In the genomic region with DNA sequence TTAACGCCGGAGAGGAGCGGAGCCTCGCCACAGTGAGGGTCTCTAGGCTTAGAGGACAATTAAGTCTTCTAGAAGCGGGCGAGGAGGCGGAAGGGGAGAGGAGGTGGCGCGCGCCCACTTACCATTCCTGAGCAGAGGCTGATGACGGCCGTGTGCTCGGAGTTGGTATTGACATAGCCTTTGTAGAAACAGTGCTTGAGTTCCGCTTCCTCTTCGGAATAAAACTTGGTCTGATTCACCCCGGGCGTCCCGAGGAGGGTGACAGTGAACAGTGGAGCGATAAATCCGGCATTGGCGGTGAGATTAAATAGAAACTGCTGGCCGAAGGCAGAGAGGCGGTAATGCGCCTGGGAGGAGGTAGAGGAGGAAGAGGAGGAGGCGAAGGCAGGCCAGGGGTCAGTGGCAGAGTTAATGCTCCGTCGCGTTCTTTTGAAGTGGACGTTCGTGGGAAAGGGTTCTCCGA, we compare ENCODE assay signal across 9 cellular contexts. TPM values are rescaled to one million over a fixed set of nuclear protein-coding genes. Genes with fewer than 3 reads are reported as not detected.
A peak's percentile ranks its signal among the peaks of the same experiment; 100 is the strongest.
DNase-seq lines count a peak whose midpoint lies in the region; ATAC-seq, FAIRE-seq and TF ChIP-seq lines count a peak whose summit lies in the region.
"Had no signal": no experiment of that assay in that cellular context is flagged by ENCODE, and none has a peak within 500 bp of the region (broad histone marks: within the 10 kb centered on the region; RNA-seq: fewer than 3 reads in every experiment).

No MANE protein-coding gene starts in this region.

- peaks cover 6% of the 10 kb centered on the region for H3K4me1 Mint-ChIP-seq in activated T-cell treated with anti-CD3 and anti-CD28 coated beads, Interleukin-2, amount 50 U/mL, for 72 hours (ENCODE audit: low read depth)
- peaks cover 12% of the 10 kb centered on the region for H3K4me1 Mint-ChIP-seq in activated T-cell treated with anti-CD3 and anti-CD28 coated beads, Interleukin-2, amount 50 U/mL, for 24 hours (ENCODE audit: low read depth)

- peak overlapping the region; percentile 43 for H3K4me3 ChIP-seq in astrocyte of the spinal cord (ENCODE audit: low read depth, low read length)
- peak overlapping the region; percentile 91 to 97 for H3K4me3 ChIP-seq in kidney (ENCODE audit: low read length in 2 of 2)
- peak overlapping the region; percentile 74 for H3K4me3 ChIP-seq in suprapubic skin

- peak overlapping the region; percentile 98 to 99 for H3K27ac ChIP-seq in kidney (ENCODE audit: low read depth in 2 of 2, low read length in 2 of 2)
- H3K27ac ChIP-seq in suprapubic skin, result peak overlapping the region; percentile 93

- in situ Hi-C loops in astrocyte of the spinal cord (cut with HindIII; ENCODE audit: low sequenced_read_pairs), result no loop called here

- no peak for TF ChIP-seq POLR2A in suprapubic skin (IDR thresholded peaks at IDR 0.05)

- H3K36me3 Mint-ChIP-seq in activated T-cell treated with anti-CD3 and anti-CD28 coated beads, Interleukin-2, amount 50 U/mL, for 72 hours (ENCODE audit: insufficient read depth in 2 of 2), result peaks cover 0 to 3% of the 10 kb centered on the region in 2 donors
- H3K36me3 Mint-ChIP-seq in activated T-cell treated with anti-CD3 and anti-CD28 coated beads, Interleukin-2, amount 50 U/mL, for 24 hours (ENCODE audit: low read depth), result no peaks in the 10 kb centered on the region

- peaks cover 7 to 16% of the 10 kb centered on the region in 2 donors for H3K4me1 ChIP-seq in kidney (ENCODE audit: control insufficient read depth in 1 of 2, insufficient read depth in 1 of 2, low read depth in 1 of 2, low read length in 2 of 2)
- peaks cover 33% of the 10 kb centered on the region for H3K4me1 ChIP-seq in suprapubic skin

- under 1% methylated on average over 30 of the region's 31 CpGs for WGBS in suprapubic skin

- DNase-seq in activated T-cell treated with anti-CD3 and anti-CD28 coated beads, Interleukin-2, amount 50 U/mL, for 72 hours, result no peak
- DNase-seq in activated T-cell treated with anti-CD3 and anti-CD28 coated beads, Interleukin-2, amount 50 U/mL, for 24 hours, result no peak
- DNase-seq in astrocyte of the spinal cord (ENCODE audit: low read depth, low spot score) (no peak), kidney (no peak), suprapubic skin (ENCODE audit: low spot score in 2 of 2) (no peak), NCI-H1092 treated with DMSO at 0.1 percent for 48 hours (lab: John Stamatoyannopoulos, UW) (no peak)
- no peak for DNase-seq in stimulated activated naive CD8-positive, alpha-beta T cell treated with anti-CD3 and anti-CD28 coated beads, Interleukin-15, Interleukin-2, amounts not matched to agents 100 U/mL and 50 U/mL, for 24 hours

- no peak for TF ChIP-seq CTCF in astrocyte of the spinal cord (IDR thresholded peaks at IDR 0.05; ENCODE audit: low read depth, low read length)
- no peak for TF ChIP-seq CTCF in kidney (IDR thresholded peaks at IDR 0.05; ENCODE audit: borderline replicate concordance, extremely low read depth, insufficient read depth)
- no peak for TF ChIP-seq CTCF in suprapubic skin (IDR thresholded peaks at IDR 0.05)

- H3K27me3 Mint-ChIP-seq in activated T-cell treated with anti-CD3 and anti-CD28 coated beads, Interleukin-2, amount 50 U/mL, for 72 hours (ENCODE audit: low read depth), result peaks cover 23% of the 10 kb centered on the region
- H3K27me3 Mint-ChIP-seq in activated T-cell treated with anti-CD3 and anti-CD28 coated beads, Interleukin-2, amount 50 U/mL, for 24 hours, result peaks cover 54% of the 10 kb centered on the region

- no peak for TF ChIP-seq EP300 in suprapubic skin (IDR thresholded peaks at IDR 0.05)

- no peaks in the 10 kb centered on the region for H3K36me3 ChIP-seq in kidney (ENCODE audit: control insufficient read depth in 1 of 2, insufficient read depth in 2 of 2, low read length in 2 of 2)
- no peaks in the 10 kb centered on the region for H3K36me3 ChIP-seq in suprapubic skin

- ATAC-seq in activated T-cell treated with anti-CD3 and anti-CD28 coated beads, Interleukin-2, amount 50 U/mL, for 72 hours (replicated peaks in 1 of 2), result no peak
- ATAC-seq in HG02981 (IDR thresholded peaks at IDR 0.05; ENCODE audit: unreplicated experiment), result no peak
- no peak for ATAC-seq in stimulated activated naive CD8-positive, alpha-beta T cell treated with anti-CD3 and anti-CD28 coated beads, Interleukin-15, Interleukin-2, amounts not matched to agents 100 U/mL and 50 U/mL, for 24 hours

- FAIRE-seq in kidney (lab: Jason Lieb, UNC), result no peak

- H3K9me3 Mint-ChIP-seq in activated T-cell treated with anti-CD3 and anti-CD28 coated beads, Interleukin-2, amount 50 U/mL, for 72 hours, result no peaks in the 10 kb centered on the region
- no peaks in the 10 kb centered on the region for H3K9me3 Mint-ChIP-seq in activated T-cell treated with anti-CD3 and anti-CD28 coated beads, Interleukin-2, amount 50 U/mL, for 24 hours

- intact Hi-C loops in kidney (cut with DNase I), result no loop called here

- H3K27ac Mint-ChIP-seq in activated T-cell treated with anti-CD3 and anti-CD28 coated beads, Interleukin-2, amount 50 U/mL, for 72 hours, result no peak overlapping the region
- no peak overlapping the region for H3K27ac Mint-ChIP-seq in activated T-cell treated with anti-CD3 and anti-CD28 coated beads, Interleukin-2, amount 50 U/mL, for 24 hours

- H3K27me3 ChIP-seq in suprapubic skin, result peaks cover 23% of the 10 kb centered on the region

- H3K9ac ChIP-seq in kidney (ENCODE audit: low read length in 2 of 2), result peak overlapping the region; percentile 95 to 99

- peak overlapping the region; percentile 39 to 60 for H3K4me3 Mint-ChIP-seq in activated T-cell treated with anti-CD3 and anti-CD28 coated beads, Interleukin-2, amount 50 U/mL, for 72 hours
- H3K4me3 Mint-ChIP-seq in activated T-cell treated with anti-CD3 and anti-CD28 coated beads, Interleukin-2, amount 50 U/mL, for 24 hours, result no peak overlapping the region

- no peaks in the 10 kb centered on the region for H3K9me3 ChIP-seq in kidney (ENCODE audit: control insufficient read depth in 1 of 2, low read length in 2 of 2)
- H3K9me3 ChIP-seq in suprapubic skin, result no peaks in the 10 kb centered on the region

RNA-seq across cellular contexts. Expression of a gene that starts 1.3 kb away (rescaled TPM):
- total RNA-seq in activated T-cell treated with anti-CD3 and anti-CD28 coated beads, Interleukin-2, amount 50 U/mL, for 72 hours, result not detected
- total RNA-seq in kidney (117 TPM), suprapubic skin (10 to 100 TPM in 2 of 4 donors, 1 to 10 TPM in 2; 7.8 to 32.8 (median 9.3) TPM)
- polyA plus RNA-seq in kidney (ENCODE audit: insufficient read depth, low read depth, low replicate concordance), result 25.0 TPM
- total RNA-seq: activated CD8-positive, alpha-beta memory T cell treated with anti-CD3 and anti-CD28 coated beads for 36 hours had no signal

Comparison
In these comparisons a context has a peak if more than half of its experiments do, and no peak if none do; other contexts are left out.
1. H3K4me3 ChIP-seq: peak in every context shown above with its lines; median percentile 94 in kidney; 74 in suprapubic skin; 43 in astrocyte of the spinal cord.
2. RNA of a gene that starts 1.3 kb away (total RNA-seq): 117 TPM in kidney (single experiment) and 7.8 to 32.8 TPM in suprapubic skin; not detected in activated T-cell treated with anti-CD3 and anti-CD28 coated beads, Interleukin-2, amount 50 U/mL, for 72 hours; every median in the first group is over 4 times any median in the second.